ENCODE assay signal across 31 cellular contexts in genomic region chr12:40999212-40999611, GRCh38.
"Had no signal": no experiment of that assay in that cellular context is flagged by ENCODE, and none has a peak within 500 bp of the region (broad histone marks: within the 10 kb centered on the region; RNA-seq: fewer than 3 reads in every experiment).

No MANE protein-coding gene starts in this region.

- H3K27ac Mint-ChIP-seq: activated naive CD4-positive, alpha-beta T cell treated with anti-CD3 and anti-CD28 coated beads, Interleukin-2, amount 10 ng/mL, durations not matched to agents 7 days and 5 days; activated naive CD8-positive, alpha-beta T cell treated with anti-CD3 and anti-CD28 coated beads, Interleukin-2, amount 10 ng/mL, durations not matched to agents 7 days and 5 days; activated T-cell treated with anti-CD3 and anti-CD28 coated beads, Interleukin-2, amount 50 U/mL, for 72 hours; endodermal cell; immature natural killer cell; naive B cell; stimulated activated naive B cell treated with anti-CD40 and anti-IgM and Interleukin-4, amounts not matched to agents 10 μg/mL and 1 μg/mL and 100 μg/mL, for 72 hours had no signal

- DNase-seq: activated CD4-positive, alpha-beta T cell treated with anti-CD3 and anti-CD28 coated beads for 4 hours; activated CD4-positive, alpha-beta T cell treated with anti-CD3 and anti-CD28 coated beads, Interleukin-2, amount 50 U/mL, for 4 hours; activated effector memory CD4-positive, alpha-beta T cell treated with Interleukin-2 at 50 U/mL for 16 hours; activated naive CD4-positive, alpha-beta T cell treated with anti-CD3 and anti-CD28 coated beads, Interleukin-2, amount 10 ng/mL, durations not matched to agents 7 days and 5 days; activated naive CD8-positive, alpha-beta T cell treated with anti-CD3 and anti-CD28 coated beads, Interleukin-2, amount 10 ng/mL, durations not matched to agents 7 days and 5 days; activated T-cell treated with anti-CD3 and anti-CD28 coated beads for 4 hours; activated T-cell treated with anti-CD3 and anti-CD28 coated beads, Interleukin-2, amount 50 U/mL, for 72 hours; amniotic stem cell; brain microvascular endothelial cell; caudate nucleus; endodermal cell; esophagus squamous epithelium; gastrocnemius medialis; head of caudate nucleus; hippocampal formation; immature natural killer cell; left ventricle myocardium superior; naive B cell; pancreas; stimulated activated CD4-positive, alpha-beta T cell treated with anti-CD3 and anti-CD28 coated beads, Interleukin-15, amount 100 ng/mL, for 24 hours; stimulated activated CD4-positive, alpha-beta T cell treated with anti-CD3 and anti-CD28 coated beads, Interleukin-2, amount 100 ng/mL, for 24 hours; stimulated activated naive B cell treated with anti-CD40 and anti-IgM and Interleukin-4, amounts not matched to agents 10 μg/mL and 1 μg/mL and 100 μg/mL, for 72 hours; stomach; T-helper 9 cell; tibial artery had no signal

- H3K4me3 ChIP-seq: esophagus squamous epithelium, gastrocnemius medialis, pancreas, prostate gland, right atrium auricular region, stomach, tibial artery had no signal

- H3K27ac ChIP-seq: brain microvascular endothelial cell, epithelial cell of prostate, esophagus squamous epithelium, gastrocnemius medialis, pancreas, prostate gland, right atrium auricular region, stomach, tibial artery, VCaP had no signal

- H3K9me3 ChIP-seq: gastrocnemius medialis, pancreas, prostate gland had no signal

- H3K4me1 ChIP-seq: esophagus squamous epithelium, gastrocnemius medialis, pancreas, prostate gland, right atrium auricular region, tibial artery had no signal

- H3K36me3 Mint-ChIP-seq: activated naive CD4-positive, alpha-beta T cell treated with anti-CD3 and anti-CD28 coated beads, Interleukin-2, amount 10 ng/mL, durations not matched to agents 7 days and 5 days; activated naive CD8-positive, alpha-beta T cell treated with anti-CD3 and anti-CD28 coated beads, Interleukin-2, amount 10 ng/mL, durations not matched to agents 7 days and 5 days; immature natural killer cell; naive B cell; stimulated activated naive B cell treated with anti-CD40 and anti-IgM and Interleukin-4, amounts not matched to agents 10 μg/mL and 1 μg/mL and 100 μg/mL, for 72 hours had no signal

- H3K4me1 Mint-ChIP-seq: activated naive CD4-positive, alpha-beta T cell treated with anti-CD3 and anti-CD28 coated beads, Interleukin-2, amount 10 ng/mL, durations not matched to agents 7 days and 5 days; activated naive CD8-positive, alpha-beta T cell treated with anti-CD3 and anti-CD28 coated beads, Interleukin-2, amount 10 ng/mL, durations not matched to agents 7 days and 5 days; endodermal cell; immature natural killer cell; naive B cell; stimulated activated naive B cell treated with anti-CD40 and anti-IgM and Interleukin-4, amounts not matched to agents 10 μg/mL and 1 μg/mL and 100 μg/mL, for 72 hours had no signal

- H3K27me3 Mint-ChIP-seq: activated naive CD4-positive, alpha-beta T cell treated with anti-CD3 and anti-CD28 coated beads, Interleukin-2, amount 10 ng/mL, durations not matched to agents 7 days and 5 days; activated naive CD8-positive, alpha-beta T cell treated with anti-CD3 and anti-CD28 coated beads, Interleukin-2, amount 10 ng/mL, durations not matched to agents 7 days and 5 days; stimulated activated naive B cell treated with anti-CD40 and anti-IgM and Interleukin-4, amounts not matched to agents 10 μg/mL and 1 μg/mL and 100 μg/mL, for 72 hours had no signal

- H3K36me3 ChIP-seq: brain microvascular endothelial cell, esophagus squamous epithelium, gastrocnemius medialis, pancreas, prostate gland, right atrium auricular region, stomach, tibial artery had no signal

- H3K27me3 ChIP-seq: brain microvascular endothelial cell, esophagus squamous epithelium, gastrocnemius medialis, pancreas, right atrium auricular region, stomach, tibial artery had no signal

- FAIRE-seq: astrocyte, pancreas, TTC549 had no signal

- ATAC-seq: activated T-cell treated with anti-CD3 and anti-CD28 coated beads, Interleukin-2, amount 50 U/mL, for 72 hours; gastrocnemius medialis; left ventricle myocardium superior; pancreas; stimulated activated naive B cell treated with anti-CD40 and anti-IgM and Interleukin-4, amounts not matched to agents 10 μg/mL and 1 μg/mL and 100 μg/mL, for 72 hours had no signal

- H3K4me3 Mint-ChIP-seq: activated naive CD4-positive, alpha-beta T cell treated with anti-CD3 and anti-CD28 coated beads, Interleukin-2, amount 10 ng/mL, durations not matched to agents 7 days and 5 days; activated naive CD8-positive, alpha-beta T cell treated with anti-CD3 and anti-CD28 coated beads, Interleukin-2, amount 10 ng/mL, durations not matched to agents 7 days and 5 days; activated T-cell treated with anti-CD3 and anti-CD28 coated beads, Interleukin-2, amount 50 U/mL, for 72 hours; endodermal cell; immature natural killer cell; naive B cell; stimulated activated naive B cell treated with anti-CD40 and anti-IgM and Interleukin-4, amounts not matched to agents 10 μg/mL and 1 μg/mL and 100 μg/mL, for 72 hours had no signal
